8 cellular contexts compared by ENCODE assay signal in genomic region chr3:186097317-186097662, GRCh38. TPM values are rescaled to one million over a fixed set of nuclear protein-coding genes. Genes with fewer than 3 reads are reported as not detected.
DNase-seq lines count a peak whose midpoint lies in the region; ATAC-seq and TF ChIP-seq lines count a peak whose summit lies in the region.

No MANE protein-coding gene starts in this region.

- H3K27me3 ChIP-seq in HCT116 (ENCODE audit: insufficient read depth, low read length), result no peaks in the 10 kb centered on the region
- H3K27me3 ChIP-seq in iPS-15b (ENCODE audit: control insufficient read depth, insufficient read depth, low read length), result peaks cover 69% of the 10 kb centered on the region
- H3K27me3 ChIP-seq in gastrocnemius medialis, result no peaks in the 10 kb centered on the region

- H3K36me3 ChIP-seq in HCT116 (ENCODE audit: control insufficient read depth in 1 of 2, insufficient read depth in 2 of 2, low read length in 2 of 2) (peaks cover 5 to 7% of the 10 kb centered on the region in 2 experiments; a peak in 2 of 4 replicates), iPS-15b (ENCODE audit: control insufficient read depth, insufficient read depth, low read length) (no peaks in the 10 kb centered on the region), gastrocnemius medialis (no peaks in the 10 kb centered on the region)

- ATAC-seq in HCT116 (peak; percentile 19), gastrocnemius medialis (no peak), GM18502 (IDR thresholded peaks at IDR 0.05; ENCODE audit: poor library complexity, unreplicated experiment) (no peak), HG02870 (IDR thresholded peaks at IDR 0.05; ENCODE audit: unreplicated experiment) (no peak)

- TF ChIP-seq POLR2A in HCT116 (IDR thresholded peaks at IDR 0.05; ENCODE audit: borderline replicate concordance, extremely low read depth, insufficient read depth, insufficient read length) (no peak), gastrocnemius medialis (IDR thresholded peaks at IDR 0.05) (no peak)

- CTCF ChIA-PET in HCT116 (lab: Charles Lee), result interaction anchor here (1.1 to 1.5 kb wide), 2 partner anchors 94 to 145 kb away, joined by 3 read pairs; no protein-coding TSS in a partner anchor

- H4K20me1 ChIP-seq in HCT116 (ENCODE audit: insufficient read depth), result no peaks in the 10 kb centered on the region

- no peak for TF ChIP-seq RAD21 in HCT116 (IDR thresholded peaks at IDR 0.05; ENCODE audit: low read depth)

- POLR2A ChIA-PET in HCT116 (lab: Charles Lee), result interaction anchor here (1.1 kb wide), 1 partner anchor 11 kb away, joined by 3 read pairs; no protein-coding TSS in a partner anchor

- H3K4me3 ChIP-seq in HCT116 (replicated peaks in 1 of 2; ENCODE audit: low read depth in 1 of 2, low read length in 2 of 2) (peak overlapping the region in 1 of 2 experiments; percentile 39; a peak in 2 of 4 replicates), astrocyte of the spinal cord (ENCODE audit: low read depth, low read length) (peak overlapping the region; percentile 21), iPS-15b (ENCODE audit: low read depth, low read length) (peak overlapping the region; percentile 53), gastrocnemius medialis (peak overlapping the region in 3 of 4 donors; percentile 37 to 45 (median 42))

- in situ Hi-C loops in astrocyte of the spinal cord (cut with HindIII; ENCODE audit: low sequenced_read_pairs) (no loop called here), gastrocnemius medialis (cut with MboI; ENCODE audit: low sequenced_read_pairs in 4 of 4) (no loop called here)

- DNase-seq in HCT116 (ENCODE audit: low read depth, low spot score) (no peak), astrocyte of the spinal cord (ENCODE audit: low read depth, low spot score) (peak; percentile 1), gastrocnemius medialis (no peak), T1000 (lab: John Stamatoyannopoulos, UW) (no peak)
- no peak for DNase-seq in stimulated activated CD4-positive, alpha-beta T cell treated with anti-CD3 and anti-CD28 coated beads, Interleukin-2, amount 100 ng/mL, for 48 hours

- BruUV-seq in HCT116 (replicated peaks; lab: Mats Ljungman, UMichigan), result no TSS peak

- H3K9me3 ChIP-seq in HCT116 (ENCODE audit: control insufficient read depth in 1 of 2, insufficient read depth in 1 of 2, low read depth in 1 of 2, low read length in 2 of 2) (no peaks in the 10 kb centered on the region), iPS-15b (ENCODE audit: control insufficient read depth, insufficient read depth, low read length) (no peaks in the 10 kb centered on the region), gastrocnemius medialis (no peaks in the 10 kb centered on the region)

- H2AFZ ChIP-seq in HCT116 (ENCODE audit: low read depth, low read length, poor library complexity, severe bottlenecking), result no peak overlapping the region

- intact Hi-C loops in HCT116 (cut with micrococcal nuclease) (no loop called here), gastrocnemius medialis (cut with DNase I; ENCODE audit: low total_unique reads) (no loop called here)

- peaks cover 24 to 32% of the 10 kb centered on the region in 2 experiments for H3K4me1 ChIP-seq in HCT116 (ENCODE audit: control insufficient read depth in 1 of 2, insufficient read depth in 2 of 2, low read length in 2 of 2)
- peaks cover 39% of the 10 kb centered on the region for H3K4me1 ChIP-seq in iPS-15b (ENCODE audit: control insufficient read depth, insufficient read depth, low read length)
- peaks cover 12 to 28% of the 10 kb centered on the region in 2 donors for H3K4me1 ChIP-seq in gastrocnemius medialis

- peak overlapping the region; percentile 59 for H3K27ac ChIP-seq in HCT116 (ENCODE audit: low read depth, low read length)
- H3K27ac ChIP-seq in gastrocnemius medialis, result no peak overlapping the region

- H3K9ac ChIP-seq in HCT116 (ENCODE audit: low read length), result no peak overlapping the region
- H3K9ac ChIP-seq in iPS-15b (ENCODE audit: low read depth, low read length), result no peak overlapping the region

- no peaks in the 10 kb centered on the region for H3K9me2 ChIP-seq in HCT116 (ENCODE audit: insufficient read depth)

- H3K4me2 ChIP-seq in HCT116 (ENCODE audit: low read length), result peak overlapping the region; percentile 71

- RAD21 ChIA-PET in HCT116 (lab: Charles Lee; ENCODE audit: low non-redundant PET in 1 of 2, low total read pairs in 2 of 2, uncharacterized antibody in 2 of 2, unreplicated experiment in 2 of 2), result no interaction called here

- 0 out of 2 replicates have a peak, but pooled peaks cover 4% of the 10 kb centered on the region for H3K79me2 ChIP-seq in HCT116 (ENCODE audit: insufficient read depth, low read length)

- TF ChIP-seq CTCF in HCT116 (IDR thresholded peaks at IDR 0.05 in 2 of 3, conservative IDR thresholded peaks at IDR 0.05 in 1 of 3; ENCODE audit: borderline replicate concordance in 1 of 3, insufficient read depth in 1 of 3, low read depth in 2 of 3, low read length in 2 of 3) (no peak), astrocyte of the spinal cord (IDR thresholded peaks at IDR 0.05; ENCODE audit: low read depth, low read length) (no peak), gastrocnemius medialis (IDR thresholded peaks at IDR 0.05 in 4 of 5, conservative IDR thresholded peaks at IDR 0.05 in 1 of 5) (no peak)

TF ChIP-seq in HCT116, 20 proteins besides CTCF, POLR2A, EP300 and RAD21:
- TF ChIP-seq, protein P1, sequence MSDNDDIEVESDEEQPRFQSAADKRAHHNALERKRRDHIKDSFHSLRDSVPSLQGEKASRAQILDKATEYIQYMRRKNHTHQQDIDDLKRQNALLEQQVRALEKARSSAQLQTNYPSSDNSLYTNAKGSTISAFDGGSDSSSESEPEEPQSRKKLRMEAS (IDR thresholded peaks at IDR 0.05), result no peak
- TF ChIP-seq YY1 (IDR thresholded peaks at IDR 0.05; ENCODE audit: extremely low read depth, insufficient replicate concordance, low read depth, low read length), result no peak
- no peak for TF ChIP-seq SRF (IDR thresholded peaks at IDR 0.05; ENCODE audit: low read depth)
- no peak for TF ChIP-seq TCF7L2 (IDR thresholded peaks at IDR 0.05; ENCODE audit: borderline replicate concordance, extremely low read depth, insufficient read depth, insufficient read length)
- no peak for TF ChIP-seq CEBPB (IDR thresholded peaks at IDR 0.05; ENCODE audit: low read depth)
- TF ChIP-seq SIN3A (IDR thresholded peaks at IDR 0.05; ENCODE audit: low read depth), result no peak
- no peak for TF ChIP-seq EZH2 (IDR thresholded peaks at IDR 0.05)
- TF ChIP-seq EGR1 (IDR thresholded peaks at IDR 0.05; ENCODE audit: low read depth), result no peak
- no peak for TF ChIP-seq FOSL1 (IDR thresholded peaks at IDR 0.05; ENCODE audit: low read depth)
- TF ChIP-seq, protein P2, sequence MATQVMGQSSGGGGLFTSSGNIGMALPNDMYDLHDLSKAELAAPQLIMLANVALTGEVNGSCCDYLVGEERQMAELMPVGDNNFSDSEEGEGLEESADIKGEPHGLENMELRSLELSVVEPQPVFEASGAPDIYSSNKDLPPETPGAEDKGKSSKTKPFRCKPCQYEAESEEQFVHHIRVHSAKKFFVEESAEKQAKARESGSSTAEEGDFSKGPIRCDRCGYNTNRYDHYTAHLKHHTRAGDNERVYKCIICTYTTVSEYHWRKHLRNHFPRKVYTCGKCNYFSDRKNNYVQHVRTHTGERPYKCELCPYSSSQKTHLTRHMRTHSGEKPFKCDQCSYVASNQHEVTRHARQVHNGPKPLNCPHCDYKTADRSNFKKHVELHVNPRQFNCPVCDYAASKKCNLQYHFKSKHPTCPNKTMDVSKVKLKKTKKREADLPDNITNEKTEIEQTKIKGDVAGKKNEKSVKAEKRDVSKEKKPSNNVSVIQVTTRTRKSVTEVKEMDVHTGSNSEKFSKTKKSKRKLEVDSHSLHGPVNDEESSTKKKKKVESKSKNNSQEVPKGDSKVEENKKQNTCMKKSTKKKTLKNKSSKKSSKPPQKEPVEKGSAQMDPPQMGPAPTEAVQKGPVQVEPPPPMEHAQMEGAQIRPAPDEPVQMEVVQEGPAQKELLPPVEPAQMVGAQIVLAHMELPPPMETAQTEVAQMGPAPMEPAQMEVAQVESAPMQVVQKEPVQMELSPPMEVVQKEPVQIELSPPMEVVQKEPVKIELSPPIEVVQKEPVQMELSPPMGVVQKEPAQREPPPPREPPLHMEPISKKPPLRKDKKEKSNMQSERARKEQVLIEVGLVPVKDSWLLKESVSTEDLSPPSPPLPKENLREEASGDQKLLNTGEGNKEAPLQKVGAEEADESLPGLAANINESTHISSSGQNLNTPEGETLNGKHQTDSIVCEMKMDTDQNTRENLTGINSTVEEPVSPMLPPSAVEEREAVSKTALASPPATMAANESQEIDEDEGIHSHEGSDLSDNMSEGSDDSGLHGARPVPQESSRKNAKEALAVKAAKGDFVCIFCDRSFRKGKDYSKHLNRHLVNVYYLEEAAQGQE (IDR thresholded peaks at IDR 0.05; ENCODE audit: low read depth), result no peak
TF ChIP-seq in HCT116: peak in this region for 0.

RNA-seq across cellular contexts. Expression of gene ETV5, which starts 11.6 kb away (rescaled TPM):
- total RNA-seq in HCT116 (2021; ENCODE audit: unreplicated experiment), result 89.7 TPM
- 61.6 and 62.3 TPM in 2 replicates for polyA plus RNA-seq in HCT116 (2012)
- total RNA-seq in gastrocnemius medialis, result 10 to 100 TPM; 19.0 to 31.6 (median 21.3) TPM
